Comparison of ENCODE assay signal across 1 cellular context in the genomic region with DNA sequence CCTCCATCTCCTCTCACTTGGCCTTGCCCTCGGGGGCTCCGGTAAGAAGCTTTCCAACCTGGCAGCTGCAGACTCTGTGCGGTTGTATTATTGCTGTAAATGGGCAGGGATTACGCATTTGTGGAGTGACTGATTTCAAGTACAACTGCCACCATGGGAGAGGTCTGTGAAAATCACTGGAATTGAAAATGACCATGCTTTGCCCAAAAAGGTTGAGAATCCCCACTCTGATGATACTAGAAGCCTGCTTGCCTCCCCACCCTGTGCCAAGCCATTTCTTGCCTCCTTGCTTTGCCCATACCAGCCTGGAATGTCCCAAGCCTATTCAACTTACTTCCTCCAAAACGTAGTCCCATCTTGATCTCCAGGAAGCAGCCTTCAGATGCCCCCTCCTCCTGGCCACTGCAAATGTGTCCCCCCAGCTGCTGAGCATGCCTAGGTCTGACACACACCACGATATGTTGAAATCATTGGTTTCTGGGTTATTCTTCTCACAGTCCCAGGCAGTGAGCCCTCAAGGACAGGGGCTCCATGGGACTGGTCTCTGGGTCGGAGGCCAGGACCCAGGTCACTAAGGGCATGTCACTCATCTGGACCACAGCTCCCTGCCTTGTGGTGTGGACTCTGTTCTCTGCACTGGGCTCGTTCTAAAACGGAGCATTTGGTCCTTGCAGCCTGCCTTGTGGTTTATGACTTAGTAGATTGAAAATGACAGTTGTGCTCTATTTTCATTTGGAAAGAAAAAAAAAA.
TF ChIP-seq lines count a peak whose summit lies in the region.

No MANE protein-coding gene starts in this region.

TF ChIP-seq in HepG2, 621 proteins besides CTCF, POLR2A, EP300 and RAD21 (continued from another document):
- TF ChIP-seq, protein P1, sequence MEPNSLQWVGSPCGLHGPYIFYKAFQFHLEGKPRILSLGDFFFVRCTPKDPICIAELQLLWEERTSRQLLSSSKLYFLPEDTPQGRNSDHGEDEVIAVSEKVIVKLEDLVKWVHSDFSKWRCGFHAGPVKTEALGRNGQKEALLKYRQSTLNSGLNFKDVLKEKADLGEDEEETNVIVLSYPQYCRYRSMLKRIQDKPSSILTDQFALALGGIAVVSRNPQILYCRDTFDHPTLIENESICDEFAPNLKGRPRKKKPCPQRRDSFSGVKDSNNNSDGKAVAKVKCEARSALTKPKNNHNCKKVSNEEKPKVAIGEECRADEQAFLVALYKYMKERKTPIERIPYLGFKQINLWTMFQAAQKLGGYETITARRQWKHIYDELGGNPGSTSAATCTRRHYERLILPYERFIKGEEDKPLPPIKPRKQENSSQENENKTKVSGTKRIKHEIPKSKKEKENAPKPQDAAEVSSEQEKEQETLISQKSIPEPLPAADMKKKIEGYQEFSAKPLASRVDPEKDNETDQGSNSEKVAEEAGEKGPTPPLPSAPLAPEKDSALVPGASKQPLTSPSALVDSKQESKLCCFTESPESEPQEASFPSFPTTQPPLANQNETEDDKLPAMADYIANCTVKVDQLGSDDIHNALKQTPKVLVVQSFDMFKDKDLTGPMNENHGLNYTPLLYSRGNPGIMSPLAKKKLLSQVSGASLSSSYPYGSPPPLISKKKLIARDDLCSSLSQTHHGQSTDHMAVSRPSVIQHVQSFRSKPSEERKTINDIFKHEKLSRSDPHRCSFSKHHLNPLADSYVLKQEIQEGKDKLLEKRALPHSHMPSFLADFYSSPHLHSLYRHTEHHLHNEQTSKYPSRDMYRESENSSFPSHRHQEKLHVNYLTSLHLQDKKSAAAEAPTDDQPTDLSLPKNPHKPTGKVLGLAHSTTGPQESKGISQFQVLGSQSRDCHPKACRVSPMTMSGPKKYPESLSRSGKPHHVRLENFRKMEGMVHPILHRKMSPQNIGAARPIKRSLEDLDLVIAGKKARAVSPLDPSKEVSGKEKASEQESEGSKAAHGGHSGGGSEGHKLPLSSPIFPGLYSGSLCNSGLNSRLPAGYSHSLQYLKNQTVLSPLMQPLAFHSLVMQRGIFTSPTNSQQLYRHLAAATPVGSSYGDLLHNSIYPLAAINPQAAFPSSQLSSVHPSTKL (CRISPR knock-in tag; IDR thresholded peaks at IDR 0.05) = 0 out of 2 replicates have a peak, but pooled peaks have one; percentile 15
- TF ChIP-seq SOX13 (IDR thresholded peaks at IDR 0.05) (no peak), SOX13 (CRISPR knock-in tag; conservative IDR thresholded peaks at IDR 0.05 in 1 of 2, IDR thresholded peaks at IDR 0.05 in 1 of 2) (peak in 1 of 2 experiments; percentile 25; a peak in 1 of 4 replicates), RARA (CRISPR knock-in tag; IDR thresholded peaks at IDR 0.05) (peak; percentile 53), SALL1 (CRISPR knock-in tag; IDR thresholded peaks at IDR 0.05) (peak; percentile 72), CEBPG (CRISPR knock-in tag; IDR thresholded peaks at IDR 0.05) (0 out of 2 replicates have a peak, but pooled peaks have one; percentile 23)
